In the genomic region with DNA sequence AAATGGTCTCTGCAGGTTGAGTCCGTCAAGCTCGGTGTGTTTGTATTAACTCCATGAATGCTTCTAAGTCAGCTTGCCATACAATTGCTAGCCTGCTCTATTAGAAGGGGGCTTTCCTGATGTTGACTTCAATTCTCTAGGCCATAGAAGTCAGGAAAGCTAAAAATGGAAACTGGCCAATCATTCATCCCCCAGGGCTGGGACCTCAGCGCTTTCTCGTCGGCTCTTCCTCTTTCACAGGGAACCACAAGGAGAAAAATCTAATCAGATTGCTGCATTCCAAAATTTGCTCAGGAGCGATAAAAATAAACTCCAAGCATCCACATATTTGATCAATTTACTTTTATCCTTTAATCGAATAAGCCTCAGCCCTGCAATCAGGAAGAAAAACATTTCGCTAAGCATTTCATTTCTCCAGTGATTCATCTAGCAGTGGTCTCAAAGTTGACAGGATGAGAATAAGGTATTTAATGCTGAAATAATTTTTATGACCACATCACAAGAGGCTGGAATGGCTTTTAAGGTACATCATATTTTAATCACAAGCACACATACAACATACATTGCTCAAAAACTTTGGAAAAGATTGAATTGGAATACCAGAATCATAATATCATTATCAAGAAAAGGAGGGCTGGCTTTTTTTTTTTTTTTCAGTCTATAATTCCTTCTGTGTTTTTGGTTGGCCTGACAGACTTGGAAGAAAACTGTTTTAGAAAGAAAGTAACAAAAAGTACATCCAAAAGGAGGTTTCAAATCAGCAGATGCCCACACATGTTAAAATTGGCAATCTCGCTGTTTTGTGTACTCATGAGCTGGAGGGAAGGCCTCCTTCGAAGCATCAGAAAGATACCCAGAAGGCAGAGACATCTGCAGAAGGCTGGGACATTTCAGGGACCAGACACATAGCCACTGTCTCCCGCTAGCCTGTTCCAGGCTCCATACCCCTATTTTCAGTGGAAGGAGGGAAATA, we compare ENCODE assay signal across 2 cellular contexts.
TF ChIP-seq lines count a peak whose summit lies in the region.

No MANE protein-coding gene starts in this region.

TF ChIP-seq in H1, 55 proteins besides CTCF, POLR2A, EP300 and RAD21:
- TF ChIP-seq BCL11A (IDR thresholded peaks at IDR 0.05; ENCODE audit: low read depth in 2 of 2, low read length in 2 of 2) = no peak
- TF ChIP-seq RBBP5 (IDR thresholded peaks at IDR 0.05; ENCODE audit: borderline replicate concordance, low read depth, low read length) = no peak
- no peak for TF ChIP-seq BACH1 (IDR thresholded peaks at IDR 0.05; ENCODE audit: low read length)
- TF ChIP-seq EGR1 (IDR thresholded peaks at IDR 0.05; ENCODE audit: borderline replicate concordance, low read depth, low read length) = no peak
- TF ChIP-seq FOSL1 (IDR thresholded peaks at IDR 0.05; ENCODE audit: insufficient read depth, low read depth, low read length) = no peak
- TF ChIP-seq BRCA1 (IDR thresholded peaks at IDR 0.05; ENCODE audit: low read depth, low read length) = no peak

TF ChIP-seq in GM12891, 5 proteins besides CTCF, POLR2A, EP300 and RAD21:
- TF ChIP-seq TAF1 (IDR thresholded peaks at IDR 0.05; ENCODE audit: low read depth, low read length) = no peak
